ENCODE assay signal across 1 cellular context in genomic region chr2:191721331-191721730, GRCh38.
TF ChIP-seq lines count a peak whose summit lies in the region.

No MANE protein-coding gene starts in this region.

TF ChIP-seq in WTC11, 78 proteins besides CTCF, POLR2A, EP300 and RAD21 (continued from another document):
- TF ChIP-seq, protein P1, sequence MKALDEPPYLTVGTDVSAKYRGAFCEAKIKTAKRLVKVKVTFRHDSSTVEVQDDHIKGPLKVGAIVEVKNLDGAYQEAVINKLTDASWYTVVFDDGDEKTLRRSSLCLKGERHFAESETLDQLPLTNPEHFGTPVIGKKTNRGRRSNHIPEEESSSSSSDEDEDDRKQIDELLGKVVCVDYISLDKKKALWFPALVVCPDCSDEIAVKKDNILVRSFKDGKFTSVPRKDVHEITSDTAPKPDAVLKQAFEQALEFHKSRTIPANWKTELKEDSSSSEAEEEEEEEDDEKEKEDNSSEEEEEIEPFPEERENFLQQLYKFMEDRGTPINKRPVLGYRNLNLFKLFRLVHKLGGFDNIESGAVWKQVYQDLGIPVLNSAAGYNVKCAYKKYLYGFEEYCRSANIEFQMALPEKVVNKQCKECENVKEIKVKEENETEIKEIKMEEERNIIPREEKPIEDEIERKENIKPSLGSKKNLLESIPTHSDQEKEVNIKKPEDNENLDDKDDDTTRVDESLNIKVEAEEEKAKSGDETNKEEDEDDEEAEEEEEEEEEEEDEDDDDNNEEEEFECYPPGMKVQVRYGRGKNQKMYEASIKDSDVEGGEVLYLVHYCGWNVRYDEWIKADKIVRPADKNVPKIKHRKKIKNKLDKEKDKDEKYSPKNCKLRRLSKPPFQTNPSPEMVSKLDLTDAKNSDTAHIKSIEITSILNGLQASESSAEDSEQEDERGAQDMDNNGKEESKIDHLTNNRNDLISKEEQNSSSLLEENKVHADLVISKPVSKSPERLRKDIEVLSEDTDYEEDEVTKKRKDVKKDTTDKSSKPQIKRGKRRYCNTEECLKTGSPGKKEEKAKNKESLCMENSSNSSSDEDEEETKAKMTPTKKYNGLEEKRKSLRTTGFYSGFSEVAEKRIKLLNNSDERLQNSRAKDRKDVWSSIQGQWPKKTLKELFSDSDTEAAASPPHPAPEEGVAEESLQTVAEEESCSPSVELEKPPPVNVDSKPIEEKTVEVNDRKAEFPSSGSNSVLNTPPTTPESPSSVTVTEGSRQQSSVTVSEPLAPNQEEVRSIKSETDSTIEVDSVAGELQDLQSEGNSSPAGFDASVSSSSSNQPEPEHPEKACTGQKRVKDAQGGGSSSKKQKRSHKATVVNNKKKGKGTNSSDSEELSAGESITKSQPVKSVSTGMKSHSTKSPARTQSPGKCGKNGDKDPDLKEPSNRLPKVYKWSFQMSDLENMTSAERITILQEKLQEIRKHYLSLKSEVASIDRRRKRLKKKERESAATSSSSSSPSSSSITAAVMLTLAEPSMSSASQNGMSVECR (CRISPR knock-in tag; IDR thresholded peaks at IDR 0.05; ENCODE audit: borderline replicate concordance): no peak
- TF ChIP-seq JAZF1 (CRISPR knock-in tag; IDR thresholded peaks at IDR 0.05) (no peak), PREB (CRISPR knock-in tag; IDR thresholded peaks at IDR 0.05; ENCODE audit: borderline replicate concordance) (no peak), USF1 (CRISPR knock-in tag; IDR thresholded peaks at IDR 0.05) (no peak), SMAD3 (CRISPR knock-in tag; IDR thresholded peaks at IDR 0.05; ENCODE audit: borderline replicate concordance) (no peak)
